18 cellular contexts compared by ENCODE assay signal in the genomic region with DNA sequence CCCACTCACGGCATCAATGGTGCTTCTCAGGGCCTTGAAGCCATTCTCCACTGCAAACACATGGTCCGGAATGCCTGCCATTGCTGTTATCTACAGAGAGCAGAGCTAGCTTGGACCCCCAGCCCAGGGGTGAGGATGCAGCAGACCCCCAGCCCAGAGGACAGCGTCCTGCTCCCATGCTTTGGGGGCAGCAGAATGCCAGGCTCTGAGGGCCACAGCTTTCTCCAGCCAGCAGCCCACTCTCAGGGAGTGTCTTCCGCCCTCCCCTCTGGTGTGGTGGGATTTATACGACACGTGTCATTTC.
DNase-seq lines count a peak whose midpoint lies in the region; ATAC-seq and TF ChIP-seq lines count a peak whose summit lies in the region.
"Had no signal": no experiment of that assay in that cellular context is flagged by ENCODE, and none has a peak within 500 bp of the region (broad histone marks: within the 10 kb centered on the region; RNA-seq: fewer than 3 reads in every experiment).

No MANE protein-coding gene starts in this region.

- H4K20me1 ChIP-seq in BLaER1 treated with 17β-estradiol and CSF1 and Interleukin-3, amounts not matched to agents 10 nM and 100 nM: no peaks in the 10 kb centered on the region

- ATAC-seq in GM21447 (IDR thresholded peaks at IDR 0.05; ENCODE audit: unreplicated experiment): no peak

- no peak overlapping the region for H3K9ac ChIP-seq in BLaER1 treated with 17β-estradiol and CSF1 and Interleukin-3, amounts not matched to agents 10 nM and 100 nM

- no peaks in the 10 kb centered on the region for H3K27me3 Mint-ChIP-seq in T-helper 2 cell treated with Interferon-gamma antibody and Interleukin-4, amounts not matched to agents 5 μg/mL and 100 μg/mL, for 36 hours (ENCODE audit: low read depth)

- H3K9me3 ChIP-seq in BLaER1 treated with 17β-estradiol and CSF1 and Interleukin-3, amounts not matched to agents 10 nM and 100 nM (replicated peaks in 1 of 11): no peaks in the 10 kb centered on the region
- no peaks in the 10 kb centered on the region for H3K9me3 ChIP-seq in neutrophil

- no peak overlapping the region for H3K4me3 ChIP-seq in BLaER1 treated with 17β-estradiol and CSF1 and Interleukin-3, amounts not matched to agents 10 nM and 100 nM
- H3K4me3 ChIP-seq in coronary artery (no peak overlapping the region), neutrophil (ENCODE audit: low read depth in 1 of 2, low read length in 1 of 2) (peak overlapping the region in 1 of 2 experiments; percentile 63)

- H3K4me2 ChIP-seq in BLaER1 treated with 17β-estradiol and CSF1 and Interleukin-3, amounts not matched to agents 10 nM and 100 nM: peak overlapping the region in 8 of 11 experiments; percentile 1 to 82 (median 23); a peak in 7 of 22 replicates

- DNase-seq in T-helper 2 cell treated with Interferon-gamma antibody and Interleukin-4, amounts not matched to agents 5 μg/mL and 100 μg/mL, for 36 hours (ENCODE audit: low spot score): no peak
- no peak for DNase-seq in T-helper 2 cell
- peak; percentile 43 for DNase-seq in coronary artery (ENCODE audit: low spot score)
- no peak for DNase-seq in SW480 (ENCODE audit: low spot score)
- no peak for DNase-seq in NCI-H1417 (lab: John Stamatoyannopoulos, UW)
- DNase-seq: 8988T, Calu3, DMS79, HCEC 1CT, IMR-90, NCI-H1436, NCI-H2029 treated with DMSO at 0.1 percent for 48 hours, NCI-H510A, SHP77 had no signal

- H3K27ac ChIP-seq in BLaER1 treated with 17β-estradiol and CSF1 and Interleukin-3, amounts not matched to agents 10 nM and 100 nM: peak overlapping the region in 4 of 11 experiments; percentile 25 to 50 (median 34); a peak in 5 of 22 replicates
- H3K27ac ChIP-seq in coronary artery: no peak overlapping the region
- H3K27ac ChIP-seq in neutrophil: peak overlapping the region; percentile 98
- H3K27ac ChIP-seq: C4-2B had no signal

- H3K4me3 Mint-ChIP-seq in T-helper 2 cell treated with Interferon-gamma antibody and Interleukin-4, amounts not matched to agents 5 μg/mL and 100 μg/mL, for 36 hours: peak overlapping the region; percentile 19

- no peak for TF ChIP-seq CTCF in coronary artery (IDR thresholded peaks at IDR 0.05)
- TF ChIP-seq CTCF in neutrophil (IDR thresholded peaks at IDR 0.05): no peak

- peaks cover 35 to 84% (median 66%) of the 10 kb centered on the region in 10 experiments for H3K4me1 ChIP-seq in BLaER1 treated with 17β-estradiol and CSF1 and Interleukin-3, amounts not matched to agents 10 nM and 100 nM
- peaks cover 61 to 82% of the 10 kb centered on the region in 2 experiments for H3K4me1 ChIP-seq in neutrophil (ENCODE audit: control insufficient read depth in 1 of 2, insufficient read depth in 1 of 2, low read depth in 1 of 2, low read length in 1 of 2)

- peaks cover 2% of the 10 kb centered on the region for H3K36me3 Mint-ChIP-seq in T-helper 2 cell treated with Interferon-gamma antibody and Interleukin-4, amounts not matched to agents 5 μg/mL and 100 μg/mL, for 36 hours (ENCODE audit: low read depth)

- H3K36me3 ChIP-seq in BLaER1 treated with 17β-estradiol and CSF1 and Interleukin-3, amounts not matched to agents 10 nM and 100 nM: no peaks in the 10 kb centered on the region
- peaks cover 17% of the 10 kb centered on the region for H3K36me3 ChIP-seq in neutrophil

- peaks cover 35% of the 10 kb centered on the region for H3K4me1 Mint-ChIP-seq in T-helper 2 cell treated with Interferon-gamma antibody and Interleukin-4, amounts not matched to agents 5 μg/mL and 100 μg/mL, for 36 hours (ENCODE audit: low read depth)

- H3K27me3 ChIP-seq in BLaER1 treated with 17β-estradiol and CSF1 and Interleukin-3, amounts not matched to agents 10 nM and 100 nM: no peaks in the 10 kb centered on the region
- no peaks in the 10 kb centered on the region for H3K27me3 ChIP-seq in neutrophil

- H3K9me3 Mint-ChIP-seq in T-helper 2 cell treated with Interferon-gamma antibody and Interleukin-4, amounts not matched to agents 5 μg/mL and 100 μg/mL, for 36 hours: no peaks in the 10 kb centered on the region

- H3K27ac Mint-ChIP-seq in T-helper 2 cell treated with Interferon-gamma antibody and Interleukin-4, amounts not matched to agents 5 μg/mL and 100 μg/mL, for 36 hours: no peak overlapping the region
